9 cellular contexts compared by ENCODE assay signal in genomic region chr6:27178860-27179259, GRCh38.
A peak's percentile ranks its signal among the peaks of the same experiment; 100 is the strongest.
DNase-seq lines count a peak whose midpoint lies in the region; ATAC-seq, FAIRE-seq and TF ChIP-seq lines count a peak whose summit lies in the region.
"Had no signal": no experiment of that assay in that cellular context is flagged by ENCODE, and none has a peak within 500 bp of the region (broad histone marks: within the 10 kb centered on the region; RNA-seq: fewer than 3 reads in every experiment).

No MANE protein-coding gene starts in this region.

- H3K4me1 ChIP-seq in keratinocyte (ENCODE audit: control insufficient read depth, extremely low read depth, insufficient read depth, low read length) (peaks cover 3% of the 10 kb centered on the region), suprapubic skin (peaks cover 17% of the 10 kb centered on the region)

- no peak for DNase-seq in activated T-cell treated with anti-CD3 and anti-CD28 coated beads, Interleukin-2, amount 50 U/mL, for 4 hours
- no peak for DNase-seq in activated T-cell treated with anti-CD3 and anti-CD28 coated beads, Interleukin-2, amount 50 U/mL, for 1 hour
- DNase-seq in astrocyte of the cerebellum (ENCODE audit: low read depth), result no peak
- no peak for DNase-seq in keratinocyte (ENCODE audit: low read depth, low spot score)
- no peak for DNase-seq in suprapubic skin (ENCODE audit: low spot score in 2 of 2)
- DNase-seq in ACHN, result no peak
- DNase-seq in activated T-cell treated with anti-CD3 and anti-CD28 coated beads for 4 hours, result no peak
- DNase-seq: SHP77 treated with DMSO at 0.1 percent for 48 hours had no signal

- dilution Hi-C loops in keratinocyte (cut with MboI; ENCODE audit: extremely low pct_ligation_motif_present, low sequenced_read_pairs), result no loop called here

- H2AFZ ChIP-seq in keratinocyte (ENCODE audit: control insufficient read depth, low read length), result peak overlapping the region; percentile 99

- H3K9me3 ChIP-seq in keratinocyte (ENCODE audit: control insufficient read depth, low read depth, low read length) (no peaks in the 10 kb centered on the region), suprapubic skin (no peaks in the 10 kb centered on the region)

- no peaks in the 10 kb centered on the region for H3K36me3 Mint-ChIP-seq in activated T-cell treated with anti-CD3 and anti-CD28 coated beads, Interleukin-2, amount 50 U/mL, for 4 hours (ENCODE audit: insufficient read depth)

- H3K4me2 ChIP-seq in keratinocyte (ENCODE audit: control insufficient read depth, extremely low read depth, insufficient read depth, low read depth, low read length), result peak overlapping the region; percentile 80

- H3K27me3 Mint-ChIP-seq in activated T-cell treated with anti-CD3 and anti-CD28 coated beads, Interleukin-2, amount 50 U/mL, for 4 hours (ENCODE audit: low read depth), result peaks cover 1% of the 10 kb centered on the region

- H3K4me3 ChIP-seq in astrocyte of the cerebellum (ENCODE audit: low read depth, low read length) (peak overlapping the region; percentile 99), keratinocyte (ENCODE audit: control insufficient read depth in 2 of 3, extremely low read depth in 1 of 3, insufficient read depth in 2 of 3, low read depth in 1 of 3, low read length in 3 of 3) (peak overlapping the region; percentile 80 to 99 (median 96)), suprapubic skin (peak overlapping the region; percentile 94)

- peaks cover 10% of the 10 kb centered on the region for H3K4me1 Mint-ChIP-seq in activated T-cell treated with anti-CD3 and anti-CD28 coated beads, Interleukin-2, amount 50 U/mL, for 4 hours (ENCODE audit: low read depth)

- FAIRE-seq in keratinocyte (lab: Jason Lieb, UNC), result no peak

- H3K27ac ChIP-seq in keratinocyte (ENCODE audit: control insufficient read depth, insufficient read depth, low read length), result no peak overlapping the region
- no peak overlapping the region for H3K27ac ChIP-seq in suprapubic skin

- H3K9me1 ChIP-seq in keratinocyte (ENCODE audit: control insufficient read depth, extremely low read depth, insufficient read depth, low read length), result no peaks in the 10 kb centered on the region

- TF ChIP-seq CTCF in astrocyte of the cerebellum (IDR thresholded peaks at IDR 0.05; ENCODE audit: low read depth, low read length, missing control alignments) (no peak), keratinocyte (optimal IDR thresholded peaks at IDR 0.05 in 1 of 3, IDR thresholded peaks at IDR 0.05 in 1 of 3, conservative IDR thresholded peaks at IDR 0.05 in 1 of 3; ENCODE audit: extremely low read depth in 1 of 3, insufficient read depth in 2 of 3, low read length in 3 of 3) (no peak), suprapubic skin (IDR thresholded peaks at IDR 0.05) (no peak)

- 34% methylated on average over 15 of the region's 15 CpGs for WGBS in suprapubic skin

- H3K36me3 ChIP-seq in keratinocyte (ENCODE audit: control insufficient read depth in 2 of 2, extremely low read depth in 1 of 2, insufficient read depth in 2 of 2, low read length in 2 of 2) (no peaks in the 10 kb centered on the region), suprapubic skin (no peaks in the 10 kb centered on the region)

- in situ Hi-C loops in astrocyte of the cerebellum (cut with HindIII; ENCODE audit: low sequenced_read_pairs), result no loop called here
- in situ Hi-C loops in ACHN (cut with HindIII; ENCODE audit: low pct_ligation_motif_present, low pct_unique_long_range_greater_than_20kb, low sequenced_read_pairs), result no loop called here

- H3K9me3 Mint-ChIP-seq in activated T-cell treated with anti-CD3 and anti-CD28 coated beads, Interleukin-2, amount 50 U/mL, for 4 hours, result no peaks in the 10 kb centered on the region

- TF ChIP-seq POLR2A in suprapubic skin (IDR thresholded peaks at IDR 0.05), result no peak

- no peaks in the 10 kb centered on the region for H3K79me2 ChIP-seq in keratinocyte (ENCODE audit: control insufficient read depth, insufficient read depth, low read length)

- H4K20me1 ChIP-seq in keratinocyte (ENCODE audit: control insufficient read depth, extremely low read depth, insufficient read depth, low read length), result no peaks in the 10 kb centered on the region

- no peaks in the 10 kb centered on the region for H3K27me3 ChIP-seq in keratinocyte (ENCODE audit: control insufficient read depth, extremely low read depth, insufficient read depth, low read length)
- H3K27me3 ChIP-seq in suprapubic skin, result no peaks in the 10 kb centered on the region

- ATAC-seq in activated T-cell treated with anti-CD3 and anti-CD28 coated beads, Interleukin-2, amount 50 U/mL, for 4 hours, result no peak
- ATAC-seq in GM19452 (IDR thresholded peaks at IDR 0.05; ENCODE audit: unreplicated experiment), result no peak

- peak overlapping the region; percentile 92 for H3K4me3 Mint-ChIP-seq in activated T-cell treated with anti-CD3 and anti-CD28 coated beads, Interleukin-2, amount 50 U/mL, for 4 hours

- no peak for TF ChIP-seq EP300 in suprapubic skin (IDR thresholded peaks at IDR 0.05)

- H3K9ac ChIP-seq in keratinocyte (ENCODE audit: control insufficient read depth, extremely low read depth, insufficient read depth, low read length), result peak overlapping the region; percentile 88
